19 cellular contexts compared by ENCODE assay signal in the genomic region with DNA sequence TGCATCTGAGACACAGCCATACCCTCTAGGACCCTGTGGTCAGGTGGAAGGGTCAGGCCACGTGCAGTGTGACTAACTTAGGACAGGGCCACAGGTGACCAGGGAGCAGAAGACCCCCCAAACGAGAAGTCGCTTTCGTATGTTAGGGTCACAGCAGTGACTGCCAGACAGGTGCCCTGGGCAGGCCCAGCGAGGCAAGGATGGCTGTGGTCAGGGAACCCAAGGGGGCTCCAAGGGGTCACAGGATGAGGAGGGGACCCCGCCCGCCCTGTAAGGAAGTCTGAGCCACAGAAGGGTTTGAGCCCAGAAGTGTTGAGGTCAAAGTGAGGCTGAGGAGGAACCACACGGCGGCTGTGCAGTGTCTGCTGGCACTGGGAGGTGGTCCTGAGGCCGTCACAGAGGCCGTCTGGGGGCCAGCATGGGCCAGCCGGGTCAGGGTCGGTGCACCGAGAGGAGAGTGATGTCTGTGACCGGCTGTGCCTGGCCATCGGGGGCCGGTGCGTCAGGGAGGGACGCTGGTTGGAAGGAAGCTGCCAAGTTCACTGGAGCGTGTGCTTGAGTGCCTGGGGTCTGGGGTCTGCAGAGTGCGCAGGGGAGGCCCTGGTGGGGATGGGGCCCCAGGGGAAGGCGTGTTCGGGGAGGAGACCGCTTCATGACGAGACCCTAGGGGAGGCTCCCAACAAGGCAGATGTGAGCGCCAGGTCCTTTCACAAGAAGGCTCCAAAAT. TPM values are rescaled to one million over a fixed set of nuclear protein-coding genes. Genes with fewer than 3 reads are reported as not detected.
DNase-seq lines count a peak whose midpoint lies in the region; ATAC-seq and TF ChIP-seq lines count a peak whose summit lies in the region.
"Had no signal": no experiment of that assay in that cellular context is flagged by ENCODE, and none has a peak within 500 bp of the region (broad histone marks: within the 10 kb centered on the region; RNA-seq: fewer than 3 reads in every experiment).

No MANE protein-coding gene starts in this region.

- ATAC-seq in foreskin keratinocyte (no peak), HG02981 (IDR thresholded peaks at IDR 0.05; ENCODE audit: unreplicated experiment) (no peak), GM19328 (IDR thresholded peaks at IDR 0.05; ENCODE audit: unreplicated experiment) (no peak)
- ATAC-seq: A549 had no signal

- H3K36me3 Mint-ChIP-seq in chondrocyte (ENCODE audit: low read depth) (no peaks in the 10 kb centered on the region), neural progenitor cell (no peaks in the 10 kb centered on the region)
- H3K36me3 Mint-ChIP-seq: CD8-positive, alpha-beta memory T cell had no signal

- H3K27ac Mint-ChIP-seq in chondrocyte (ENCODE audit: unreplicated experiment) = no peak overlapping the region
- peak overlapping the region; percentile 60 for H3K27ac Mint-ChIP-seq in neural progenitor cell
- H3K27ac Mint-ChIP-seq: HFFc6 had no signal

- no peak overlapping the region for H3K4me3 ChIP-seq in H7 (ENCODE audit: insufficient read depth, low read depth, low read length)
- no peak overlapping the region for H3K4me3 ChIP-seq in neural progenitor cell
- no peak overlapping the region for H3K4me3 ChIP-seq in spleen
- H3K4me3 ChIP-seq: A549 had no signal

- no peaks in the 10 kb centered on the region for H3K36me3 ChIP-seq in H7 (replicated peaks; ENCODE audit: control insufficient read depth, insufficient read depth, low read length)
- no peaks in the 10 kb centered on the region for H3K36me3 ChIP-seq in neural progenitor cell
- no peaks in the 10 kb centered on the region for H3K36me3 ChIP-seq in spleen
- H3K36me3 ChIP-seq: BE2C had no signal

- DNase-seq in H7 = peak; percentile 65
- peak; percentile 82 for DNase-seq in chondrocyte (ENCODE audit: low spot score)
- no peak for DNase-seq in neural progenitor cell (ENCODE audit: low spot score)
- DNase-seq in spleen = peak; percentile 60
- no peak for DNase-seq in foreskin keratinocyte
- no peak for DNase-seq in HUDEP-2 (lab: John Stamatoyannopoulos, UW; ENCODE audit: unreplicated experiment in 76 of 76)
- DNase-seq: BE2C, Caco-2, DMS53, GF-D8, GOT3, HCEC 1CT, HFFc6, IMR-90, KBM-7 had no signal

- no peaks in the 10 kb centered on the region for H4K20me1 ChIP-seq in neural progenitor cell (ENCODE audit: low read depth)

- H3K9me3 Mint-ChIP-seq in chondrocyte (ENCODE audit: low read depth) = no peaks in the 10 kb centered on the region
- peaks cover 5% of the 10 kb centered on the region for H3K9me3 Mint-ChIP-seq in neural progenitor cell
- H3K9me3 Mint-ChIP-seq: CD8-positive, alpha-beta memory T cell had no signal

- 74 to 84% (median 80%) methylated on average over 24 to 26 of the region's 26 CpGs for WGBS in spleen, 5 donors

- no peak for TF ChIP-seq POLR2A in spleen (IDR thresholded peaks at IDR 0.05)

- peaks cover 9% of the 10 kb centered on the region for H3F3A ChIP-seq in neural progenitor cell (ENCODE audit: low read depth)

- no peak for TF ChIP-seq CTCF in chondrocyte (IDR thresholded peaks at IDR 0.05)
- no peak for TF ChIP-seq CTCF in neural progenitor cell (IDR thresholded peaks at IDR 0.05)
- no peak for TF ChIP-seq CTCF in spleen (IDR thresholded peaks at IDR 0.05 in 8 of 11, conservative IDR thresholded peaks at IDR 0.05 in 3 of 11)
- TF ChIP-seq CTCF in foreskin keratinocyte (conservative IDR thresholded peaks at IDR 0.05) = no peak

- H3K4me3 Mint-ChIP-seq in chondrocyte (ENCODE audit: unreplicated experiment) (no peak overlapping the region), neural progenitor cell (no peak overlapping the region)
- H3K4me3 Mint-ChIP-seq: CD8-positive, alpha-beta memory T cell; HFFc6 had no signal

- H3K27me3 ChIP-seq in H7 (ENCODE audit: control insufficient read depth, insufficient read depth, low read length) (no peaks in the 10 kb centered on the region), neural progenitor cell (no peaks in the 10 kb centered on the region), spleen (replicated peaks in 1 of 7) (peaks cover 0 to 48% (median 3%) of the 10 kb centered on the region in 7 donors), foreskin keratinocyte (peaks cover 19% of the 10 kb centered on the region)

- H3K4me2 ChIP-seq in neural progenitor cell = no peak overlapping the region
- H3K4me2 ChIP-seq: A549 had no signal

- H3K27ac ChIP-seq in neural progenitor cell (no peak overlapping the region), spleen (no peak overlapping the region), foreskin keratinocyte (no peak overlapping the region)
- H3K27ac ChIP-seq: A549 had no signal

- H3K27me3 Mint-ChIP-seq in chondrocyte (ENCODE audit: low read depth) = peaks cover 7% of the 10 kb centered on the region
- peaks cover 10% of the 10 kb centered on the region for H3K27me3 Mint-ChIP-seq in neural progenitor cell (ENCODE audit: insufficient read depth, low read depth)

- no peaks in the 10 kb centered on the region for H3K79me2 ChIP-seq in neural progenitor cell (ENCODE audit: low read depth)

- H3K9ac ChIP-seq in neural progenitor cell = no peak overlapping the region

- H3K4me1 ChIP-seq in neural progenitor cell (no peaks in the 10 kb centered on the region), spleen (peaks cover 0 to 12% (median 0%) of the 10 kb centered on the region in 6 donors), foreskin keratinocyte (no peaks in the 10 kb centered on the region)
- H3K4me1 ChIP-seq: A549, BE2C had no signal

- H3K9me3 ChIP-seq in neural progenitor cell (ENCODE audit: low read depth) (no peaks in the 10 kb centered on the region), spleen (no peaks in the 10 kb centered on the region)
- H3K9me3 ChIP-seq: A549, BE2C had no signal

- intact Hi-C loops in spleen (cut with DNase I; ENCODE audit: low total_unique reads) = no loop called here

- H3K4me1 Mint-ChIP-seq in chondrocyte (ENCODE audit: low read depth) = no peaks in the 10 kb centered on the region
- no peaks in the 10 kb centered on the region for H3K4me1 Mint-ChIP-seq in neural progenitor cell
- H3K4me1 Mint-ChIP-seq: CD8-positive, alpha-beta memory T cell had no signal

- H2AFZ ChIP-seq in neural progenitor cell (replicated peaks) = no peak overlapping the region

RNA-seq across cellular contexts. Expression of a gene that starts 24.8 kb away (rescaled TPM):
- total RNA-seq in H7 (2014; rRNA removed; shearing (Covaris generic)) = 0.70 and 2.7 TPM in 2 replicates
- total RNA-seq in chondrocyte = 2.6 to 7.1 TPM (median 5.2 TPM) in 3 replicates
- 0.26 and 1.8 TPM in 2 replicates for total RNA-seq in neural progenitor cell (ENCODE audit: low replicate concordance)
- 10 to 100 TPM in 6 of 7 donors, 1 to 10 TPM in 1; 5.7 to 26.9 (median 22.2) TPM for total RNA-seq in spleen
- polyA plus RNA-seq in spleen = 10 to 100 TPM in 2 of 3 donors, 1 to 10 TPM in 1; 6.0 to 13.0 (median 10.3) TPM
- 0.95 and 1.4 TPM in 2 replicates for total RNA-seq in foreskin keratinocyte
- polyA plus RNA-seq in foreskin keratinocyte = 1.2 and 2.0 TPM in 2 replicates
- polyA plus RNA-seq: CD8-positive, alpha-beta memory T cell had no signal

Comparison
In these comparisons a context has a peak if more than half of its experiments do, and no peak if none do; other contexts are left out.
1. DNase-seq: peak in H7 (single experiment), chondrocyte (single experiment) and spleen (single experiment); none in neural progenitor cell (single experiment), foreskin keratinocyte (0 of 2) and HUDEP-2 (0 of 76).